Comparison of ENCODE assay signal across 8 cellular contexts in the genomic region with DNA sequence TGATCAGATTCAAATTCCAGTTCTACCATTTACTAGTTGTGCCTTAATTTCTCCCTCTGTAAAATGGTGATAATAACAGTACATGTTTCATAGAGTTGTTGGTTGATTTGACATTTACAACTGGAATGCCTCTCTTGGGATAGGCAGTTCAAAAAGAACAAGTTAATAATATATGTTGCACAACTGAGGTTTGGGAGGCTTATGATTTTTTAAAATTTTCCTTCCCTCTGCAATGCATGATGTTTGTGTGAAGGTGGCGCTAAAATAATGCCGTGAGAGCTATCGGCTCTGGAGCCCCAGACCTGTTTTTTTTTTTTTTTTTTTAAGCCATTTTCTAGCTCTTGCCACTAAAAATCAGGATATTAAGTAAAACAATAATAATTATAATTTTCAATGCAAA. TPM values are rescaled to one million over a fixed set of nuclear protein-coding genes. Genes with fewer than 3 reads are reported as not detected.
DNase-seq lines count a peak whose midpoint lies in the region; ATAC-seq, FAIRE-seq and TF ChIP-seq lines count a peak whose summit lies in the region.
"Had no signal": no experiment of that assay in that cellular context is flagged by ENCODE, and none has a peak within 500 bp of the region (broad histone marks: within the 10 kb centered on the region; RNA-seq: fewer than 3 reads in every experiment).

No MANE protein-coding gene starts in this region.

- no TSS peak for BruUV-seq in GM12878 (replicated peaks; lab: Mats Ljungman, UMichigan)

- H3K9me3 Mint-ChIP-seq in neural progenitor cell = no peaks in the 10 kb centered on the region

- H3K36me3 Mint-ChIP-seq in neural progenitor cell = peaks cover 4% of the 10 kb centered on the region

- WGBS in GM12878 (ENCODE audit: insufficient coverage, insufficient replicate concordance, low lambda C conversion rate, missing lambda C conversion rate) = 74% methylated on average over 3 of the region's 3 CpGs

- H4K20me1 ChIP-seq in GM12878 (ENCODE audit: control insufficient read depth, insufficient read depth) (no peaks in the 10 kb centered on the region), neural progenitor cell (ENCODE audit: low read depth) (no peaks in the 10 kb centered on the region)

- no peaks in the 10 kb centered on the region for H3K4me1 Mint-ChIP-seq in neural progenitor cell

- TF ChIP-seq EP300 in GM12878 (IDR thresholded peaks at IDR 0.05; ENCODE audit: borderline replicate concordance in 1 of 2, control insufficient read depth in 1 of 2, low read depth in 2 of 2, low read length in 2 of 2) = no peak

- DNase-seq in NCI-H2171 treated with DMSO at 0.1 percent for 48 hours (lab: John Stamatoyannopoulos, UW) (peak; percentile 1), NCI-H2171 (lab: John Stamatoyannopoulos, UW) (no peak), GM12878 (ENCODE audit: low read depth, low spot score) (no peak), neural progenitor cell (ENCODE audit: low spot score) (peak; percentile 42), cerebellum (ENCODE audit: low spot score) (no peak), NCI-H524 treated with DMSO at 0.1 percent for 48 hours (lab: John Stamatoyannopoulos, UW) (no peak)
- DNase-seq: activated gamma-delta T cell, uterus had no signal

- CTCF ChIA-PET in GM12878 (lab: Yijun Ruan, JAX) = interaction anchor here (1.2 to 2.7 kb wide), 2 partner anchors 21 to 28 kb away, joined by 4 to 12 read pairs; no protein-coding TSS in a partner anchor

- no peak for TF ChIP-seq POLR2A in GM12878 (IDR thresholded peaks at IDR 0.05; ENCODE audit: low read depth, low read length)

- POLR2A ChIA-PET in GM12878 (lab: Charles Lee) = interaction anchor here (0.6 kb wide), 1 partner anchor 607 kb away, joined by 3 read pairs; no protein-coding TSS in a partner anchor

- H3K9ac ChIP-seq in GM12878 (ENCODE audit: control insufficient read depth, insufficient read depth, low read length) (no peak overlapping the region), neural progenitor cell (no peak overlapping the region)

- H3K36me3 ChIP-seq in GM12878 (ENCODE audit: control insufficient read depth in 2 of 2, insufficient read depth in 2 of 2, low read length in 1 of 2) (peaks cover 1 to 12% of the 10 kb centered on the region in 2 experiments; a peak in 3 of 4 replicates), neural progenitor cell (no peaks in the 10 kb centered on the region)
- H3K36me3 ChIP-seq: uterus had no signal

- H2AFZ ChIP-seq in GM12878 (ENCODE audit: control insufficient read depth, low read depth, low read length) = no peak overlapping the region
- H2AFZ ChIP-seq in neural progenitor cell (replicated peaks) = no peak overlapping the region

- TF ChIP-seq CTCF in GM12878 (IDR thresholded peaks at IDR 0.05 in 2 of 3, conservative IDR thresholded peaks at IDR 0.05 in 1 of 3; ENCODE audit: control insufficient read depth in 2 of 3, extremely low read depth in 1 of 3, insufficient read depth in 1 of 3, low read depth in 3 of 3, low read length in 3 of 3) (peak in 2 of 3 experiments; percentile 10 to 16; a peak in 2 of 6 replicates), neural progenitor cell (IDR thresholded peaks at IDR 0.05) (peak; percentile 52)

- H3K4me2 ChIP-seq in GM12878 (ENCODE audit: control insufficient read depth, insufficient read depth) = no peak overlapping the region
- H3K4me2 ChIP-seq in neural progenitor cell = no peak overlapping the region

- peak; percentile 29 for TF ChIP-seq RAD21 in GM12878 (IDR thresholded peaks at IDR 0.05; ENCODE audit: insufficient read depth, low read depth, low read length)

- SMC1A ChIA-PET in GM12878 (lab: Charles Lee; ENCODE audit: uncharacterized antibody, unreplicated experiment) = no interaction called here

- RAD21 ChIA-PET in GM12878 (lab: Charles Lee; ENCODE audit: unreplicated experiment) = no interaction called here

- intact Hi-C loops in GM12878 (cut with micrococcal nuclease; ENCODE audit: unreplicated experiment) = no loop called here

- no peak for FAIRE-seq in GM12878 (lab: Jason Lieb, UNC)

- no peaks in the 10 kb centered on the region for H3K27me3 Mint-ChIP-seq in neural progenitor cell (ENCODE audit: insufficient read depth, low read depth)

- H3K4me1 ChIP-seq in GM12878 (ENCODE audit: control insufficient read depth, insufficient read depth, low read length) = no peaks in the 10 kb centered on the region
- no peaks in the 10 kb centered on the region for H3K4me1 ChIP-seq in neural progenitor cell
- H3K4me1 ChIP-seq: uterus had no signal

- no peaks in the 10 kb centered on the region for H3K9me3 ChIP-seq in GM12878 (replicated peaks; ENCODE audit: control insufficient read depth, insufficient read depth, low read length)
- H3K9me3 ChIP-seq in neural progenitor cell (ENCODE audit: low read depth) = no peaks in the 10 kb centered on the region
- H3K9me3 ChIP-seq: uterus had no signal

- no peaks in the 10 kb centered on the region for H3K79me2 ChIP-seq in GM12878 (ENCODE audit: control insufficient read depth, insufficient read depth, low read length)
- H3K79me2 ChIP-seq in neural progenitor cell (ENCODE audit: low read depth) = no peaks in the 10 kb centered on the region

- no peak overlapping the region for H3K27ac Mint-ChIP-seq in neural progenitor cell

- no peak overlapping the region for H3K4me3 ChIP-seq in GM12878
- H3K4me3 ChIP-seq in neural progenitor cell = no peak overlapping the region
- H3K4me3 ChIP-seq: uterus had no signal

- peaks cover 6% of the 10 kb centered on the region for H3F3A ChIP-seq in neural progenitor cell (ENCODE audit: low read depth)

- H3K27ac ChIP-seq in GM12878 (ENCODE audit: control insufficient read depth, insufficient read depth) (no peak overlapping the region), neural progenitor cell (no peak overlapping the region)
- H3K27ac ChIP-seq: uterus had no signal

- in situ Hi-C loops in GM12878 (cut with MboI) = no loop called here

- peaks cover 0 to 2% of the 10 kb centered on the region in 2 experiments; a peak in 1 of 4 replicates for H3K27me3 ChIP-seq in GM12878 (replicated peaks in 1 of 2; ENCODE audit: control insufficient read depth in 2 of 2, insufficient read depth in 2 of 2, low read length in 1 of 2)
- no peaks in the 10 kb centered on the region for H3K27me3 ChIP-seq in neural progenitor cell
- H3K27me3 ChIP-seq: uterus had no signal

- H3K4me3 Mint-ChIP-seq in neural progenitor cell = no peak overlapping the region

- no peak for ATAC-seq in GM12878

RNA-seq across cellular contexts. Expression of a gene that starts 18.6 kb away (rescaled TPM):
- total RNA-seq in GM12878 (2013; cell fraction: nucleolus; rRNA removed) = 51.5 and 52.8 TPM in 2 replicates
- 57.9 and 62.9 TPM in 2 replicates for total RNA-seq in GM12878 (2014; rRNA removed)
- 52.7 and 57.7 TPM in 2 replicates for total RNA-seq in GM12878 (2014; rRNA removed; fragmentation: Illumina TruSeq; extraction: Trizol)
- total RNA-seq in GM12878 (2021) = 44.1 and 45.1 TPM in 2 replicates
- 32.4 TPM for polyA plus RNA-seq in GM12878 (2011; ENCODE audit: low read depth)
- polyA plus RNA-seq in GM12878 (2011; rRNA removed) = 43.3 and 56.9 TPM in 2 replicates
- polyA plus RNA-seq in GM12878 (2011; cell fraction: cytosol; rRNA removed) = 15.0 and 15.3 TPM in 2 replicates
- polyA plus RNA-seq in GM12878 (2011; cell fraction: nucleus; rRNA removed) = 39.4 and 58.9 TPM in 2 replicates
- polyA plus RNA-seq in GM12878 (2012) = 41.7 and 54.8 TPM in 2 replicates
- 65.0 and 67.8 TPM in 2 replicates for polyA plus RNA-seq in GM12878 (2014; fragmentation: Illumina TruSeq; extraction: Trizol)
- 10 to 100 TPM; 16.2 to 26.4 TPM for polyA plus RNA-seq in GM12878 (2014; fragmentation: Nextera tagmentation; extraction: Ambion mirVana)
- 59.4 and 61.5 TPM in 2 replicates for polyA plus RNA-seq in GM12878 (2014; rRNA removed)
- polyA plus RNA-seq in GM12878 (2016; fragmentation: Nextera tagmentation; extraction: Ambion mirVana) = 100 to 1,000 TPM; 130 to 135 TPM
- 10.8 and 16.1 TPM in 2 replicates for polyA minus RNA-seq in GM12878 (2011; rRNA and poly(A)+ RNA removed)
- polyA minus RNA-seq in GM12878 (2011; cell fraction: cytosol; rRNA and poly(A)+ RNA removed) = 13.3 and 16.3 TPM in 2 replicates
- 20.3 and 33.4 TPM in 2 replicates for polyA minus RNA-seq in GM12878 (2011; cell fraction: nucleus; rRNA and poly(A)+ RNA removed)
- total RNA-seq in neural progenitor cell (ENCODE audit: low replicate concordance) = 52.7 and 73.0 TPM in 2 replicates
- 30.1 TPM for total RNA-seq in cerebellum

RNA-seq across cellular contexts. Expression of a gene that starts 22.0 kb away (rescaled TPM):
- 33.7 and 36.8 TPM in 2 replicates for total RNA-seq in GM12878 (2013; cell fraction: nucleolus; rRNA removed)
- total RNA-seq in GM12878 (2014; rRNA removed) (20.4 and 21.1 TPM in 2 replicates), GM12878 (2014; rRNA removed; fragmentation: Illumina TruSeq; extraction: Trizol) (14.8 and 15.0 TPM in 2 replicates), GM12878 (2021) (11.5 and 12.3 TPM in 2 replicates), neural progenitor cell (ENCODE audit: low replicate concordance) (16.8 and 21.1 TPM in 2 replicates), cerebellum (24.4 TPM)
- 4.2 TPM for polyA plus RNA-seq in GM12878 (2011; ENCODE audit: low read depth)
- polyA plus RNA-seq in GM12878 (2011; rRNA removed) (23.4 and 25.0 TPM in 2 replicates), GM12878 (2014; fragmentation: Illumina TruSeq; extraction: Trizol) (14.3 and 16.5 TPM in 2 replicates), GM12878 (2014; fragmentation: Nextera tagmentation; extraction: Ambion mirVana) (10 to 100 TPM in 1 of 2 experiments, 1 to 10 TPM in 1; 6.9 to 11.3 TPM), GM12878 (2014; rRNA removed) (14.1 and 14.7 TPM in 2 replicates), GM12878 (2016; fragmentation: Nextera tagmentation; extraction: Ambion mirVana) (10 to 100 TPM; 15.8 to 18.0 TPM)
- polyA plus RNA-seq in GM12878 (2011; cell fraction: cytosol; rRNA removed) = 17.0 and 18.7 TPM in 2 replicates
- 16.5 and 17.4 TPM in 2 replicates for polyA plus RNA-seq in GM12878 (2011; cell fraction: nucleus; rRNA removed)
- 5.6 and 6.4 TPM in 2 replicates for polyA plus RNA-seq in GM12878 (2012)
- polyA minus RNA-seq in GM12878 (2011; rRNA and poly(A)+ RNA removed) = 28.0 and 35.4 TPM in 2 replicates
- 9.1 and 11.5 TPM in 2 replicates for polyA minus RNA-seq in GM12878 (2011; cell fraction: cytosol; rRNA and poly(A)+ RNA removed)
- polyA minus RNA-seq in GM12878 (2011; cell fraction: nucleus; rRNA and poly(A)+ RNA removed) = 15.6 and 18.5 TPM in 2 replicates

RNA-seq across cellular contexts. Expression of a gene that starts 23.7 kb away (rescaled TPM):
- total RNA-seq in GM12878 (2013; cell fraction: nucleolus; rRNA removed) = not detected in 2 replicates
- not detected in 2 replicates for total RNA-seq in GM12878 (2014; rRNA removed)
- total RNA-seq in GM12878 (2014; rRNA removed; fragmentation: Illumina TruSeq; extraction: Trizol) = not detected in 2 replicates
- 0.90 and 1.2 TPM in 2 replicates for total RNA-seq in GM12878 (2021)
- not detected for polyA plus RNA-seq in GM12878 (2011; ENCODE audit: low read depth)
- not detected in 2 replicates for polyA plus RNA-seq in GM12878 (2011; rRNA removed)
- 0.25 and 0.45 TPM in 2 replicates for polyA plus RNA-seq in GM12878 (2011; cell fraction: cytosol; rRNA removed)
- 0.12 and 0.47 TPM in 2 replicates for polyA plus RNA-seq in GM12878 (2011; cell fraction: nucleus; rRNA removed)
- not detected in 2 replicates for polyA plus RNA-seq in GM12878 (2012)
- polyA plus RNA-seq in GM12878 (2014; fragmentation: Illumina TruSeq; extraction: Trizol) = not detected in 2 replicates
- polyA plus RNA-seq in GM12878 (2014; fragmentation: Nextera tagmentation; extraction: Ambion mirVana) = under 1 TPM in 1 of 2 experiments, not detected in 1; 0.06 TPM
- polyA plus RNA-seq in GM12878 (2014; rRNA removed) = 0.15 TPM in 1 of 2 replicates, not detected in the other
- polyA plus RNA-seq in GM12878 (2016; fragmentation: Nextera tagmentation; extraction: Ambion mirVana) = not detected
- polyA minus RNA-seq in GM12878 (2011; rRNA and poly(A)+ RNA removed) = 0.21 TPM in 1 of 2 replicates, not detected in the other
- not detected in 2 replicates for polyA minus RNA-seq in GM12878 (2011; cell fraction: cytosol; rRNA and poly(A)+ RNA removed)
- not detected in 2 replicates for polyA minus RNA-seq in GM12878 (2011; cell fraction: nucleus; rRNA and poly(A)+ RNA removed)
- not detected in 2 replicates for total RNA-seq in neural progenitor cell (ENCODE audit: low replicate concordance)
- total RNA-seq in cerebellum = 0.27 TPM
- total RNA-seq: uterus had no signal

RNA-seq across cellular contexts. Expression of a gene that starts 44.9 kb away (rescaled TPM):
- 9.3 and 10.6 TPM in 2 replicates for total RNA-seq in GM12878 (2013; cell fraction: nucleolus; rRNA removed)
- total RNA-seq in GM12878 (2014; rRNA removed) = 4.1 and 4.8 TPM in 2 replicates
- 2.4 and 2.5 TPM in 2 replicates for total RNA-seq in GM12878 (2014; rRNA removed; fragmentation: Illumina TruSeq; extraction: Trizol)
- 1.7 and 2.1 TPM in 2 replicates for total RNA-seq in GM12878 (2021)
- 3.1 TPM for polyA plus RNA-seq in GM12878 (2011; ENCODE audit: low read depth)
- polyA plus RNA-seq in GM12878 (2011; rRNA removed) = 5.8 and 6.0 TPM in 2 replicates
- 2.4 and 4.3 TPM in 2 replicates for polyA plus RNA-seq in GM12878 (2011; cell fraction: cytosol; rRNA removed)
- polyA plus RNA-seq in GM12878 (2011; cell fraction: nucleus; rRNA removed) = 16.6 and 23.7 TPM in 2 replicates
- 3.0 and 3.3 TPM in 2 replicates for polyA plus RNA-seq in GM12878 (2012)
- 2.5 and 4.5 TPM in 2 replicates for polyA plus RNA-seq in GM12878 (2014; fragmentation: Illumina TruSeq; extraction: Trizol)
- polyA plus RNA-seq in GM12878 (2014; fragmentation: Nextera tagmentation; extraction: Ambion mirVana) = 1 to 10 TPM; 1.4 to 2.8 TPM
- 3.5 and 5.3 TPM in 2 replicates for polyA plus RNA-seq in GM12878 (2014; rRNA removed)
- polyA plus RNA-seq in GM12878 (2016; fragmentation: Nextera tagmentation; extraction: Ambion mirVana) = 1 to 10 TPM; 1.1 to 1.6 TPM
- 2.9 and 5.3 TPM in 2 replicates for polyA minus RNA-seq in GM12878 (2011; rRNA and poly(A)+ RNA removed)
- 1.2 TPM in 1 of 2 replicates, not detected in the other for polyA minus RNA-seq in GM12878 (2011; cell fraction: cytosol; rRNA and poly(A)+ RNA removed)
- 6.6 and 10.3 TPM in 2 replicates for polyA minus RNA-seq in GM12878 (2011; cell fraction: nucleus; rRNA and poly(A)+ RNA removed)
- 1.1 and 1.4 TPM in 2 replicates for total RNA-seq in neural progenitor cell (ENCODE audit: low replicate concordance)
- total RNA-seq in cerebellum = 3.5 TPM

RNA-seq across cellular contexts. Expression of a gene that starts 51.1 kb away (rescaled TPM):
- total RNA-seq in GM12878 (2013; cell fraction: nucleolus; rRNA removed) = not detected in 2 replicates
- total RNA-seq in GM12878 (2014; rRNA removed) = not detected in 2 replicates
- not detected in 2 replicates for total RNA-seq in GM12878 (2014; rRNA removed; fragmentation: Illumina TruSeq; extraction: Trizol)
- not detected in 2 replicates for total RNA-seq in GM12878 (2021)
- polyA plus RNA-seq in GM12878 (2011; ENCODE audit: low read depth) = not detected
- not detected in 2 replicates for polyA plus RNA-seq in GM12878 (2011; rRNA removed)
- not detected in 2 replicates for polyA plus RNA-seq in GM12878 (2011; cell fraction: cytosol; rRNA removed)
- not detected in 2 replicates for polyA plus RNA-seq in GM12878 (2011; cell fraction: nucleus; rRNA removed)
- polyA plus RNA-seq in GM12878 (2012) = not detected in 2 replicates
- polyA plus RNA-seq in GM12878 (2014; fragmentation: Illumina TruSeq; extraction: Trizol) = not detected in 2 replicates
- not detected for polyA plus RNA-seq in GM12878 (2014; fragmentation: Nextera tagmentation; extraction: Ambion mirVana)
- not detected in 2 replicates for polyA plus RNA-seq in GM12878 (2014; rRNA removed)
- polyA plus RNA-seq in GM12878 (2016; fragmentation: Nextera tagmentation; extraction: Ambion mirVana) = not detected
- polyA minus RNA-seq in GM12878 (2011; rRNA and poly(A)+ RNA removed) = not detected in 2 replicates
- polyA minus RNA-seq in GM12878 (2011; cell fraction: cytosol; rRNA and poly(A)+ RNA removed) = not detected in 2 replicates
- polyA minus RNA-seq in GM12878 (2011; cell fraction: nucleus; rRNA and poly(A)+ RNA removed) = not detected in 2 replicates
- total RNA-seq in neural progenitor cell (ENCODE audit: low replicate concordance) = not detected in 2 replicates
- not detected for total RNA-seq in cerebellum
- total RNA-seq: uterus had no signal

Comparison
In these comparisons a context has a peak if more than half of its experiments do, and no peak if none do; other contexts are left out.
1. DNase-seq: peak in NCI-H2171 treated with DMSO at 0.1 percent for 48 hours (single experiment) and neural progenitor cell (single experiment); none in NCI-H2171 (single experiment), GM12878 (single experiment), cerebellum (single experiment) and NCI-H524 treated with DMSO at 0.1 percent for 48 hours (single experiment).